22 cellular contexts compared by ENCODE assay signal in the genomic region with DNA sequence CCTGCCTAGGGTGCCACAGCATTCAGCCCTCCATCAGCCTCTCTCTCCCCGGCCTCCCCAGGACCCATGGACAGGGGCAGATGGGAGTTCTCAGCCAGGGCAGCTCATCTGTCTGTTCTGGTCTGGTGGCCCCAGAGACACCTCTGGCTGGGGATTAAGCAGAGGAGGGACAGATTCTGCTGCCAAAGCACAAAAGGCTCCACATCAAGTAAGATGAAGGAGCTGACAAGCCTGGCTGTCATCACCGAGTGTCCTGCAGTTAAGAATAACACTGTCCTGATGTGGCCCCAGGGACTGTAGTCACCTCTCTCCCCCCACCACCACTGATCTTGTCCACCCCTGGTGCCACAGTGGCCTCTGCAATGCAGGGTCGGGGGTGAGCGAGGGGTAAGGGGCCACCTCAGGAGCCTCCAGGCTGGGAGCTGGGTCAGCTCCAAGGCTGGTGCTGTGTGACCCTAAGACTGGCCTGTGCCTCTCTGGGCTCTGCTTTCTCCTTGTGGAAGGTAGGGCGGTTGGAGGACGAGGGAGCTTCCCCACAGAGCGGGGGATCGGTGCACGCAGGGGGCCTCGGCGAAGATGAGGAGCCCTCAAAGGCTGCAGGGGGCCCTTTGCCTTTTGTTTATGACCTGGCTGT. TPM values are rescaled to one million over a fixed set of nuclear protein-coding genes. Genes with fewer than 3 reads are reported as not detected.
DNase-seq lines count a peak whose midpoint lies in the region; ATAC-seq, FAIRE-seq and TF ChIP-seq lines count a peak whose summit lies in the region.
"Had no signal": no experiment of that assay in that cellular context is flagged by ENCODE, and none has a peak within 500 bp of the region (broad histone marks: within the 10 kb centered on the region; RNA-seq: fewer than 3 reads in every experiment).

No MANE protein-coding gene starts in this region.

- TF ChIP-seq EP300 in K562 (IDR thresholded peaks at IDR 0.05; ENCODE audit: low read length) = no peak

- no peaks in the 10 kb centered on the region for H3K9me3 Mint-ChIP-seq in activated CD8-positive, alpha-beta T cell treated with anti-CD3 and anti-CD28 coated beads, Interleukin-2, amount 10 ng/mL, durations not matched to agents 7 days and 5 days (ENCODE audit: insufficient read depth)
- H3K9me3 Mint-ChIP-seq in activated CD8-positive, alpha-beta T cell treated with anti-CD3 and anti-CD28 coated beads for 36 hours = no peaks in the 10 kb centered on the region
- H3K9me3 Mint-ChIP-seq in CD14-positive monocyte = peaks cover 0 to 2% (median 0%) of the 10 kb centered on the region in 7 donors

- H3K9ac ChIP-seq in K562 (ENCODE audit: insufficient read depth in 1 of 2, low read depth in 2 of 2, low read length in 2 of 2) = peak overlapping the region in 1 of 2 experiments; percentile 78; a peak in 2 of 4 replicates

- no peak for ATAC-seq in activated CD8-positive, alpha-beta T cell treated with anti-CD3 and anti-CD28 coated beads, Interleukin-2, amount 10 ng/mL, durations not matched to agents 7 days and 5 days
- no peak for ATAC-seq in activated CD8-positive, alpha-beta T cell treated with anti-CD3 and anti-CD28 coated beads for 36 hours
- no peak for ATAC-seq in K562
- ATAC-seq: Panc1 had no signal

- POLR2A ChIA-PET in activated CD8-positive, alpha-beta T cell treated with anti-CD3 and anti-CD28 coated beads, Interleukin-2, amount 10 ng/mL, durations not matched to agents 7 days and 5 days (lab: Charles Lee) = interaction anchor here (1.1 kb wide), 1 partner anchor 72 kb away, joined by 3 read pairs; a partner anchor contains a TSS
- POLR2A ChIA-PET in activated CD8-positive, alpha-beta T cell treated with anti-CD3 and anti-CD28 coated beads for 36 hours (lab: Charles Lee) = interaction anchor here (0.8 to 1.7 kb wide), 4 partner anchors 12 to 97 kb away, joined by 3 to 6 read pairs (median 3); no protein-coding TSS in a partner anchor
- POLR2A ChIA-PET in K562 (lab: Yijun Ruan, JAX) = interaction anchor here (0.6 to 1.2 kb wide), 4 partner anchors 11 to 234 kb away, joined by 3 read pairs; no protein-coding TSS in a partner anchor

- no peak for TF ChIP-seq RAD21 in K562 (CRISPR knock-in tag; conservative IDR thresholded peaks at IDR 0.05 in 1 of 2, IDR thresholded peaks at IDR 0.05 in 1 of 2)

- BruUV-seq in K562 (replicated peaks; lab: Mats Ljungman, UMichigan) = no TSS peak

- 35% methylated on average over 11 of the region's 11 CpGs for WGBS in K562 (ENCODE audit: insufficient coverage, low coverage, missing lambda C conversion rate)

- no peaks in the 10 kb centered on the region for H3K36me3 ChIP-seq in K562 (ENCODE audit: control insufficient read depth, insufficient read depth, low read length)
- no peaks in the 10 kb centered on the region for H3K36me3 ChIP-seq in neutrophil
- H3K36me3 ChIP-seq: SJSA1 had no signal

- in situ Hi-C loops in K562 (cut with MboI) = loop anchor here (5.0 to 10.0 kb wide), 2 partner anchors 316 to 389 kb away; no protein-coding TSS in a partner anchor

- no peak for TF ChIP-seq POLR2A in K562 (conservative IDR thresholded peaks at IDR 0.05)

- no peak overlapping the region for H3K4me3 Mint-ChIP-seq in activated CD8-positive, alpha-beta T cell treated with anti-CD3 and anti-CD28 coated beads, Interleukin-2, amount 10 ng/mL, durations not matched to agents 7 days and 5 days
- no peak overlapping the region for H3K4me3 Mint-ChIP-seq in activated CD8-positive, alpha-beta T cell treated with anti-CD3 and anti-CD28 coated beads for 36 hours
- peak overlapping the region in 1 of 2 donors; percentile 59 for H3K4me3 Mint-ChIP-seq in CD14-positive monocyte

- no peaks in the 10 kb centered on the region for H3K79me2 ChIP-seq in K562 (ENCODE audit: control insufficient read depth, insufficient read depth, low read length)

- no peak for FAIRE-seq in K562 (lab: Jason Lieb, UNC)
- FAIRE-seq: D721Med, H54 had no signal

- no peak overlapping the region for H2AFZ ChIP-seq in K562 (ENCODE audit: low read depth, low read length)

- no peaks in the 10 kb centered on the region for H3K9me1 ChIP-seq in K562 (ENCODE audit: control insufficient read depth, insufficient read depth, low read length)

- H3K36me3 Mint-ChIP-seq in activated CD8-positive, alpha-beta T cell treated with anti-CD3 and anti-CD28 coated beads, Interleukin-2, amount 10 ng/mL, durations not matched to agents 7 days and 5 days (ENCODE audit: low read depth) = no peaks in the 10 kb centered on the region
- H3K36me3 Mint-ChIP-seq in activated CD8-positive, alpha-beta T cell treated with anti-CD3 and anti-CD28 coated beads for 36 hours (ENCODE audit: low read depth) = no peaks in the 10 kb centered on the region
- peaks cover 19 to 27% of the 10 kb centered on the region in 2 donors for H3K36me3 Mint-ChIP-seq in CD14-positive monocyte

- TF ChIP-seq CTCF in activated CD8-positive, alpha-beta T cell treated with anti-CD3 and anti-CD28 coated beads for 36 hours (IDR thresholded peaks at IDR 0.05) = no peak
- TF ChIP-seq CTCF in CD14-positive monocyte (IDR thresholded peaks at IDR 0.05) = no peak
- no peak for TF ChIP-seq CTCF in K562 (IDR thresholded peaks at IDR 0.05 in 2 of 3, conservative IDR thresholded peaks at IDR 0.05 in 1 of 3; ENCODE audit: insufficient read depth in 2 of 3, low read depth in 1 of 3, low read length in 3 of 3)
- no peak for TF ChIP-seq CTCF in neutrophil (IDR thresholded peaks at IDR 0.05)

- H3K27ac Mint-ChIP-seq in activated CD8-positive, alpha-beta T cell treated with anti-CD3 and anti-CD28 coated beads, Interleukin-2, amount 10 ng/mL, durations not matched to agents 7 days and 5 days = peak overlapping the region; percentile 49
- H3K27ac Mint-ChIP-seq in activated CD8-positive, alpha-beta T cell treated with anti-CD3 and anti-CD28 coated beads for 36 hours = no peak overlapping the region
- peak overlapping the region; percentile 83 to 95 (median 91) for H3K27ac Mint-ChIP-seq in CD14-positive monocyte

- peaks cover 43% of the 10 kb centered on the region for H3K4me1 Mint-ChIP-seq in activated CD8-positive, alpha-beta T cell treated with anti-CD3 and anti-CD28 coated beads, Interleukin-2, amount 10 ng/mL, durations not matched to agents 7 days and 5 days (ENCODE audit: low read depth)
- H3K4me1 Mint-ChIP-seq in activated CD8-positive, alpha-beta T cell treated with anti-CD3 and anti-CD28 coated beads for 36 hours (ENCODE audit: low read depth) = peaks cover 35% of the 10 kb centered on the region
- H3K4me1 Mint-ChIP-seq in CD14-positive monocyte = peaks cover 74% of the 10 kb centered on the region

- H3K4me3 ChIP-seq in K562 (no peak overlapping the region), neutrophil (ENCODE audit: low read depth in 1 of 2, low read length in 1 of 2) (no peak overlapping the region)
- H3K4me3 ChIP-seq: SJSA1 had no signal

- intact Hi-C loops in activated CD8-positive, alpha-beta T cell treated with anti-CD3 and anti-CD28 coated beads for 36 hours (cut with micrococcal nuclease) = loop anchor here (10.0 kb wide), 1 partner anchor 316 kb away; no protein-coding TSS in a partner anchor
- intact Hi-C loops in CD14-positive monocyte (cut with micrococcal nuclease) = loop anchor here in 1 of 2 donors (5.0 kb wide), 2 partner anchors 314 to 389 kb away; no protein-coding TSS in a partner anchor
- intact Hi-C loops in K562 (cut with micrococcal nuclease) = loop anchor here (10.0 kb wide), 1 partner anchor 194 kb away; no protein-coding TSS in a partner anchor

- H3K27me3 ChIP-seq in K562 (ENCODE audit: control insufficient read depth in 2 of 2, insufficient read depth in 2 of 2, low read length in 2 of 2) = no peaks in the 10 kb centered on the region
- H3K27me3 ChIP-seq in neutrophil = no peaks in the 10 kb centered on the region
- H3K27me3 ChIP-seq: SJSA1 had no signal

- H3K4me2 ChIP-seq in K562 (ENCODE audit: insufficient read depth, low read length) = no peak overlapping the region

- no peaks in the 10 kb centered on the region for H3K27me3 Mint-ChIP-seq in activated CD8-positive, alpha-beta T cell treated with anti-CD3 and anti-CD28 coated beads, Interleukin-2, amount 10 ng/mL, durations not matched to agents 7 days and 5 days (ENCODE audit: low read depth)
- no peaks in the 10 kb centered on the region for H3K27me3 Mint-ChIP-seq in activated CD8-positive, alpha-beta T cell treated with anti-CD3 and anti-CD28 coated beads for 36 hours
- H3K27me3 Mint-ChIP-seq in CD14-positive monocyte (ENCODE audit: low read depth in 3 of 3) = peaks cover 0 to 1% (median 0%) of the 10 kb centered on the region in 3 donors

- CTCF ChIA-PET in activated CD8-positive, alpha-beta T cell treated with anti-CD3 and anti-CD28 coated beads, Interleukin-2, amount 10 ng/mL, durations not matched to agents 7 days and 5 days (lab: Charles Lee) = no interaction called here
- CTCF ChIA-PET in activated CD8-positive, alpha-beta T cell treated with anti-CD3 and anti-CD28 coated beads for 36 hours (lab: Charles Lee) = interaction anchor here (0.9 to 12.2 kb wide), 4 partner anchors 9 to 111 kb away, joined by 3 to 189 read pairs (median 4); no protein-coding TSS in a partner anchor
- CTCF ChIA-PET in K562 (lab: Yijun Ruan, JAX; ENCODE audit: low intra/inter-chr PET ratio) = no interaction called here

- no peaks in the 10 kb centered on the region for H3K9me3 ChIP-seq in K562 (replicated peaks; ENCODE audit: control insufficient read depth, insufficient read depth, low read depth, low read length)
- no peaks in the 10 kb centered on the region for H3K9me3 ChIP-seq in neutrophil
- H3K9me3 ChIP-seq: SJSA1 had no signal

- H4K20me1 ChIP-seq in K562 (replicated peaks; ENCODE audit: control insufficient read depth, insufficient read depth, low read length) = no peaks in the 10 kb centered on the region

- H3K4me1 ChIP-seq in K562 (replicated peaks in 1 of 2; ENCODE audit: control insufficient read depth in 2 of 2, insufficient read depth in 2 of 2, low read length in 2 of 2) = peaks cover 13 to 43% of the 10 kb centered on the region in 2 experiments
- peaks cover 38 to 45% of the 10 kb centered on the region in 2 experiments for H3K4me1 ChIP-seq in neutrophil (ENCODE audit: control insufficient read depth in 1 of 2, insufficient read depth in 1 of 2, low read depth in 1 of 2, low read length in 1 of 2)
- H3K4me1 ChIP-seq: SJSA1 had no signal

- H3K27ac ChIP-seq in K562 (ENCODE audit: extremely low read depth, low read depth, low read length) (no peak overlapping the region), neutrophil (peak overlapping the region; percentile 69)
- H3K27ac ChIP-seq: SJSA1 had no signal

- DNase-seq in activated CD8-positive, alpha-beta T cell treated with anti-CD3 and anti-CD28 coated beads, Interleukin-2, amount 10 ng/mL, durations not matched to agents 7 days and 5 days = no peak
- no peak for DNase-seq in activated CD8-positive, alpha-beta T cell treated with anti-CD3 and anti-CD28 coated beads for 36 hours
- DNase-seq in CD14-positive monocyte (ENCODE audit: low spot score) (no peak), K562 (ENCODE audit: extremely low read depth in 1 of 4, low spot score in 3 of 4) (no peak), NCI-H345 treated with DMSO at 0.1 percent for 48 hours (lab: John Stamatoyannopoulos, UW; ENCODE audit: unreplicated experiment) (no peak), glomerular visceral epithelial cell (ENCODE audit: extremely low spot score) (no peak)
- DNase-seq in central memory CD4-positive, alpha-beta T cell = no peak
- DNase-seq: 8988T; DMS53; GF-D8; KBM-7; MM.1S; NCI-H1092 treated with DMSO at 0.1 percent for 48 hours; NCI-H1436 treated with DMSO at 0.1 percent for 48 hours; NCI-H1930; NCI-H510A; NK-92 treated with Interleukin-12 subunit alpha and Interleukin-12 subunit beta, amount 100 ng/mL, for 24 hours had no signal

RNA-seq across cellular contexts. Expression of a gene that starts 18.7 kb away (rescaled TPM):
- total RNA-seq in activated CD8-positive, alpha-beta T cell treated with anti-CD3 and anti-CD28 coated beads, Interleukin-2, amount 10 ng/mL, durations not matched to agents 7 days and 5 days = 1 to 10 TPM in 1 of 2 experiments, under 1 TPM in 1; 0.73 to 1.1 TPM
- total RNA-seq in activated CD8-positive, alpha-beta T cell treated with anti-CD3 and anti-CD28 coated beads for 36 hours = under 1 TPM; 0.16 to 0.27 TPM
- polyA plus RNA-seq in CD14-positive monocyte (under 1 TPM; 0.18 to 0.48 TPM), K562 (2011; rRNA removed) (0.04 TPM in 2 replicates), K562 (2014; fragmentation: Illumina TruSeq; extraction: Trizol) (0.03 and 0.07 TPM in 2 replicates), K562 (2014; fragmentation: Nextera tagmentation; extraction: Ambion mirVana) (not detected), K562 (2014; rRNA removed) (0.04 and 0.11 TPM in 2 replicates)
- 0.09 TPM in 1 of 2 replicates, not detected in the other for total RNA-seq in K562 (2011; cell fraction: chromatin; rRNA removed; ENCODE audit: low replicate concordance)
- total RNA-seq in K562 (2011; cell fraction: nucleolus; rRNA removed) = 0.17 TPM in 1 of 2 replicates, not detected in the other
- not detected in 2 replicates for total RNA-seq in K562 (2011; cell fraction: nucleoplasm; rRNA removed)
- total RNA-seq in K562 (2014; rRNA removed) (not detected in 2 replicates), K562 (2014; rRNA removed; fragmentation: Illumina TruSeq; extraction: Trizol) (0.03 and 0.04 TPM in 2 replicates), K562 (2015; rRNA removed; fragmentation: Illumina TruSeq; extraction: Trizol) (0.15 and 0.25 TPM in 2 replicates), K562 (2021) (0.09 TPM in 2 replicates)
- polyA plus RNA-seq in K562 (2011; cell fraction: cytosol; rRNA removed) = 0.01 and 0.12 TPM in 2 replicates
- 0.10 TPM in 1 of 2 replicates, not detected in the other for polyA plus RNA-seq in K562 (2011; cell fraction: nucleus; rRNA removed)
- 0.40 and 0.58 TPM in 2 replicates for polyA plus RNA-seq in K562 (2012)
- 0.18 TPM in 1 of 2 replicates, not detected in the other for polyA minus RNA-seq in K562 (2011; rRNA and poly(A)+ RNA removed)
- 0.19 TPM in 1 of 2 replicates, not detected in the other for polyA minus RNA-seq in K562 (2011; cell fraction: cytosol; rRNA and poly(A)+ RNA removed)
- under 0.01 and 0.11 TPM in 2 replicates for polyA minus RNA-seq in K562 (2011; cell fraction: nucleus; rRNA and poly(A)+ RNA removed)
- total RNA-seq: SJSA1 had no signal
